In the genomic region with DNA sequence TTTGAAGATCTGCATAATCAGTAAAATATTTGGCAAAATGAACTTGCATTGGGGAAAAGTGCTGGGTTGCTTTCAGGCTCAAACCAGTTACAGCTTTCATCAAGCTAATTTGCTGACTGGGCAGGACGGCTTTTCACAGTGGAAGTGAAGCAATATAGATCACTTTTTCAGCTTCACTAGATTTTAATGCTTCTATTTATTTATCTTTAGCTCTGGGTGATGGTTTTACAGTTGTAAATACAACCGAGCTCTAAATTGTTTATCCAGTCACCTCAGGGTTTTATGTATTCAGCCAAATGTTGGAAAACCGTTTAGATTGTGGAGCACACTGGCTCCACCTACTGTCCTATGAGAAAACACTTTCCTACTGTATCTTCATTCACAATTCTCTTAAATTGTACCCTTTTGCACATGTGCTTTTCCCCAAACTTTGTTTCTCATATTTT, we compare ENCODE assay signal across 8 cellular contexts. TPM values are rescaled to one million over a fixed set of nuclear protein-coding genes. Genes with fewer than 3 reads are reported as not detected.
DNase-seq lines count a peak whose midpoint lies in the region; ATAC-seq and TF ChIP-seq lines count a peak whose summit lies in the region.

No MANE protein-coding gene starts in this region.

- peak; percentile 4 for DNase-seq in stimulated activated CD4-positive, alpha-beta T cell treated with anti-CD3 and anti-CD28 coated beads, Interleukin-4, amount 100 ng/mL, for 24 hours
- DNase-seq in stimulated activated CD4-positive, alpha-beta T cell treated with anti-CD3 and anti-CD28 coated beads, Interleukin-4, amount 100 ng/mL, for 1 hour: no peak
- DNase-seq in NCI-H1930 (lab: John Stamatoyannopoulos, UW) (peak; percentile 19 to 24), T-helper 17 cell (no peak), fibroblast of villous mesenchyme (ENCODE audit: low read depth) (peak; percentile 92), ovary (peak in 1 of 5 donors; percentile 26)

- no peak for TF ChIP-seq POLR2A in ovary (IDR thresholded peaks at IDR 0.05)

- H3K27me3 ChIP-seq in ovary: no peaks in the 10 kb centered on the region

- TF ChIP-seq CTCF in fibroblast of villous mesenchyme (IDR thresholded peaks at IDR 0.05; ENCODE audit: insufficient read depth, low read depth, low read length): peak; percentile 74
- peak; percentile 39 to 60 (median 55) for TF ChIP-seq CTCF in ovary (IDR thresholded peaks at IDR 0.05)

- no peaks in the 10 kb centered on the region for H3K27me3 Mint-ChIP-seq in T-helper 17 cell

- ATAC-seq in T-helper 17 cell (peak; percentile 54), GM21526 (IDR thresholded peaks at IDR 0.05; ENCODE audit: low FRiP score, unreplicated experiment) (no peak), HG03097 (IDR thresholded peaks at IDR 0.05; ENCODE audit: low FRiP score, unreplicated experiment) (no peak)

- TF ChIP-seq EP300 in ovary (IDR thresholded peaks at IDR 0.05): no peak

- no peak overlapping the region for H3K27ac ChIP-seq in ovary

- H3K4me3 ChIP-seq in fibroblast of villous mesenchyme (ENCODE audit: low read depth, low read length) (no peak overlapping the region), ovary (no peak overlapping the region)

- peaks cover 4% of the 10 kb centered on the region for H3K4me1 Mint-ChIP-seq in T-helper 17 cell

- peaks cover 3% of the 10 kb centered on the region for H3K4me1 ChIP-seq in ovary (ENCODE audit: insufficient read depth)

- WGBS in ovary, 3 donors: 4 to 9% (median 4%) methylated on average over 3 of the region's 3 CpGs

- H3K9me3 ChIP-seq in T-helper 17 cell (ENCODE audit: control insufficient read depth, low read length, poor library complexity, severe bottlenecking): no peaks in the 10 kb centered on the region
- H3K9me3 ChIP-seq in ovary: no peaks in the 10 kb centered on the region

- no peaks in the 10 kb centered on the region for H3K36me3 ChIP-seq in ovary

- H3K4me3 Mint-ChIP-seq in T-helper 17 cell: no peak overlapping the region

- H3K36me3 Mint-ChIP-seq in T-helper 17 cell (ENCODE audit: low read depth): no peaks in the 10 kb centered on the region

- intact Hi-C loops in ovary (cut with DNase I): loop anchor here (5.0 to 10.0 kb wide), 5 partner anchors 112 to 202 kb away; no protein-coding TSS in a partner anchor

- H3K27ac Mint-ChIP-seq in T-helper 17 cell: no peak overlapping the region

RNA-seq across cellular contexts. Expression of a gene that starts 58.2 kb away (rescaled TPM):
- 10 to 100 TPM in 1 of 2 donors, 1 to 10 TPM in 1; 7.6 to 10.2 TPM for total RNA-seq in T-helper 17 cell
- 10.0 and 18.6 TPM in 2 replicates for total RNA-seq in fibroblast of villous mesenchyme
- total RNA-seq in ovary: 10 to 100 TPM in 3 of 7 donors, 1 to 10 TPM in 4; 3.5 to 20.7 (median 8.4) TPM
- polyA plus RNA-seq in ovary: 1 to 10 TPM; 2.4 to 8.8 TPM

Comparison
In these comparisons a context has a peak if more than half of its experiments do, and no peak if none do; other contexts are left out.
1. DNase-seq: peak in stimulated activated CD4-positive, alpha-beta T cell treated with anti-CD3 and anti-CD28 coated beads, Interleukin-4, amount 100 ng/mL, for 24 hours (single experiment), NCI-H1930 (2 of 2) and fibroblast of villous mesenchyme (single experiment); none in stimulated activated CD4-positive, alpha-beta T cell treated with anti-CD3 and anti-CD28 coated beads, Interleukin-4, amount 100 ng/mL, for 1 hour (single experiment) and T-helper 17 cell (0 of 3).